1 cellular context compared by ENCODE assay signal in the genomic region with DNA sequence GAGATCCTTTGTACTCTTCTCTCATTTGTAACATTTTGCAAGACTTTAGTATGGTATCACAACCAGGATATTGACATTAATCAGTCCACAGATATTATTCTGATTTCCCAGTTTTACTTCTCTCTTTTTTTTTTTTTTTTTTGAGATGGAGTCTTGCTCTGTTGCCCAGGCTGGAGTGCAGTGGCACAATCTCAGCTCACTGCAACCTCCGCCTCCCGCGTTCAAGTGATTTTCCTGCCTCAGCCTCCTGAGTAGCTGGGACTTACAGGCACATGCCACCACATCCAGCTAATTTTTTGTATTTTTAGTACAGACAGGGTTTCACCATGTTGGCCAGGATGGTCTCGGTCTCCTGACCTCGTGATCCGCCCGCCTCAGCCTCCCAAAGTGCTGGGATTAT.
A peak's percentile ranks its signal among the peaks of the same experiment; 100 is the strongest.
TF ChIP-seq lines count a peak whose summit lies in the region.

No MANE protein-coding gene starts in this region.

TF ChIP-seq in HepG2, 621 proteins besides CTCF, POLR2A, EP300 and RAD21:
- peak; percentile 56; the same call in 1 of the 2 replicates for TF ChIP-seq ZNF121 (CRISPR knock-in tag; IDR thresholded peaks at IDR 0.05)
